Comparison of ENCODE assay signal across 8 cellular contexts in the genomic region with DNA sequence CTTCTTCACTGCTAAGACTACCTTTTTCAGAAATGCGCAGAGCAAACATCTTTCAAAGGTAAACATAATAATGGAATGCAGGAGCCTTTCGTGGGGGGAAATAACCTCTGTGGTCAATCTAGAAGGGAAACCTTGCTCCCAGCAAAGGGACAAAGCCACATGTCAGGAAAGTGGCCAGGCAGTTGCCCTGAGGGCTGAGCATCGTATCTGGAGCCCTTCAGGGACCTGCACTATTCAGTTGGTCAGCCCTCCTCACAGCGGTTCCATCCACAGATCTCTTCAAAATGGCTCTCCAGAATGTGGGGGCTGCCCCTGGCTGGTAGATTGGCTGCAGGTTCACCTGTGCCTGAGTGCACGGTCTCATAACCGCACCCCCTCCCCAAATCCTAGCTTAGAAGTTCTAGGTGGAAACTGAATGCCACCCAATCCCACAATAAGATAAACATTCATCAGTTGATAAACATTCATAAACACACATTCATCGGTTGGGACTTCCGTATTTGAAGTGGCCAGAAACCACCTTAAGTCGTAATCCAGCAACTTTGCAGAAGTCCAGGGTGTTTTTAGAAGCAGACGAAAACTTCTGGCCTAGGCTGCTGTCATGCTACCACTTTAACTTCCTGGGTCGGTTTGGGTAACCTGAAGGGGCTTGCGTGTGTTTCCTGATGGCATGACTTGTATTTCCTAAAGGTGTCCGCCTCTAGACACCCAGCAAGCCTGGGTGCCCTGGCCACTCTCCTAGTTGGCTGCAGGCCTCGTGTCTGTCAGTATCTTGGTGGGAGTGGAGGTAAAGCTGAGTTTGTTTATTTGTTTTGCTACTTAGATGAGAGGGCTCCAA. TPM values are rescaled to one million over a fixed set of nuclear protein-coding genes. Genes with fewer than 3 reads are reported as not detected.
A peak's percentile ranks its signal among the peaks of the same experiment; 100 is the strongest.
DNase-seq lines count a peak whose midpoint lies in the region; ATAC-seq, FAIRE-seq and TF ChIP-seq lines count a peak whose summit lies in the region.

No MANE protein-coding gene starts in this region.

- peaks cover 73% of the 10 kb centered on the region for H3K4me1 Mint-ChIP-seq in activated T-cell treated with anti-CD3 and anti-CD28 coated beads, Interleukin-2, amount 50 U/mL, for 24 hours (ENCODE audit: low read depth)
- peaks cover 43 to 73% (median 61%) of the 10 kb centered on the region in 3 donors for H3K4me1 Mint-ChIP-seq in naive B cell

- H3K4me3 ChIP-seq in coronary artery, result peak overlapping the region; percentile 76

- H3K9me3 Mint-ChIP-seq in activated T-cell treated with anti-CD3 and anti-CD28 coated beads, Interleukin-2, amount 50 U/mL, for 24 hours, result no peaks in the 10 kb centered on the region
- H3K9me3 Mint-ChIP-seq in naive B cell, result no peaks in the 10 kb centered on the region

- peak overlapping the region; percentile 97 for H3K27ac Mint-ChIP-seq in activated T-cell treated with anti-CD3 and anti-CD28 coated beads, Interleukin-2, amount 50 U/mL, for 24 hours
- peak overlapping the region; percentile 98 to 99 (median 99) for H3K27ac Mint-ChIP-seq in naive B cell

- H3K36me3 Mint-ChIP-seq in activated T-cell treated with anti-CD3 and anti-CD28 coated beads, Interleukin-2, amount 50 U/mL, for 24 hours (ENCODE audit: low read depth), result peaks cover 57% of the 10 kb centered on the region
- peaks cover 0 to 3% of the 10 kb centered on the region in 2 donors for H3K36me3 Mint-ChIP-seq in naive B cell

- no peak for TF ChIP-seq CTCF in coronary artery (IDR thresholded peaks at IDR 0.05)

- FAIRE-seq in frontal cortex (lab: Jason Lieb, UNC), result no peak

- ATAC-seq in naive B cell (ENCODE audit: low read depth in 2 of 2), result peak; percentile 44 to 49

- peak; percentile 68 for DNase-seq in activated T-cell treated with anti-CD3 and anti-CD28 coated beads, Interleukin-2, amount 50 U/mL, for 24 hours
- no peak for DNase-seq in activated T-cell treated with anti-CD3 and anti-CD28 coated beads for 4 hours
- DNase-seq in RPMI8226, result peak; percentile 65
- DNase-seq in coronary artery (ENCODE audit: low spot score), result no peak
- DNase-seq in naive B cell, result peak; percentile 73
- no peak for DNase-seq in NCI-H1436 treated with DMSO at 0.1 percent for 48 hours (lab: John Stamatoyannopoulos, UW)
- no peak for DNase-seq in midbrain (lab: John Stamatoyannopoulos, UW)
- no peak for DNase-seq in frontal cortex (ENCODE audit: low spot score in 2 of 2)

- no peaks in the 10 kb centered on the region for H3K27me3 Mint-ChIP-seq in activated T-cell treated with anti-CD3 and anti-CD28 coated beads, Interleukin-2, amount 50 U/mL, for 24 hours
- H3K27me3 Mint-ChIP-seq in naive B cell, result no peaks in the 10 kb centered on the region

- peak overlapping the region; percentile 89 for H3K4me3 Mint-ChIP-seq in activated T-cell treated with anti-CD3 and anti-CD28 coated beads, Interleukin-2, amount 50 U/mL, for 24 hours
- H3K4me3 Mint-ChIP-seq in naive B cell, result peak overlapping the region; percentile 98 to 100 (median 99)

- H3K27ac ChIP-seq in coronary artery, result peak overlapping the region; percentile 32 to 57

RNA-seq across cellular contexts. Expression of a gene that starts 50.5 kb away (rescaled TPM):
- 100 to 1,000 TPM; 116 to 166 (median 146) TPM for polyA plus RNA-seq in naive B cell (ENCODE audit: low read depth in 6 of 6)
- 0.82 TPM for total RNA-seq in frontal cortex

RNA-seq across cellular contexts. Expression of a gene that starts 54.4 kb away (rescaled TPM):
- polyA plus RNA-seq in naive B cell (ENCODE audit: low read depth in 6 of 6), result 10 to 100 TPM; 25.2 to 46.2 (median 31.8) TPM
- 13.9 TPM for total RNA-seq in frontal cortex

Comparison
In these comparisons a context has a peak if more than half of its experiments do, and no peak if none do; other contexts are left out.
1. DNase-seq: peak in activated T-cell treated with anti-CD3 and anti-CD28 coated beads, Interleukin-2, amount 50 U/mL, for 24 hours (single experiment), RPMI8226 (single experiment) and naive B cell (single experiment); none in activated T-cell treated with anti-CD3 and anti-CD28 coated beads for 4 hours (single experiment), coronary artery (single experiment), NCI-H1436 treated with DMSO at 0.1 percent for 48 hours (single experiment), midbrain (single experiment) and frontal cortex (0 of 2).